13 cellular contexts compared by ENCODE assay signal in the genomic region with DNA sequence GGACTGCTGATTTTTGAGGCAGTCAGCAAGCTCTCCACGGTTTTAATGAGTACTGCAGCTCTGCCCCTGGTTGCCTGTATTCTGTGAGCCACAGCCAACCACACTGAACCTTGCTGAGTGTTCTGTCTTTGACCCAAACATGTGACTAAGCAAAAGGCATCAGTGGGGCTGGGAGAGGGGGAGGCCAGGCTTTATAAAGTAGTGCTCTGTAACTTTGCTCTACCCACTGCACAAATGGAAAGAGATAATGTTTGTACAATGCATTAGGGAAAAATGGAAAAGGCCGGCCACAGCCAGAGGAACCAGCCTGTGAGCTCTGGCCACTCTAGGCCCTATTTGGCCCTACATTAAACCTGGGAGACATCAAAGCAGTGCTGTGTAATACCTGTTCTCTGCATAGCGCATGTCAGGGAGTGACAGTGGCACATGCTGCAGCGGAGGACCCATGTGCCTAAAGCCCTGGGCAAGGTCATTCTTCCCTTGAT.
"Had no signal": no experiment of that assay in that cellular context is flagged by ENCODE, and none has a peak within 500 bp of the region (broad histone marks: within the 10 kb centered on the region; RNA-seq: fewer than 3 reads in every experiment).

No MANE protein-coding gene starts in this region.

- H3K4me3 ChIP-seq: ascending aorta, hepatocyte, left lung, tibial artery had no signal

- H3K27ac Mint-ChIP-seq: activated naive CD8-positive, alpha-beta T cell treated with anti-CD3 and anti-CD28 coated beads, Interleukin-2, amount 50 U/mL, for 24 hours; activated T-helper 17 cell treated with anti-CD3 and anti-CD28 coated beads, Interleukin-2, amount 50 U/mL, for 72 hours; natural killer cell; progenitor cell of endocrine pancreas had no signal

- H3K4me2 ChIP-seq: hepatocyte had no signal

- DNase-seq: activated CD4-positive, alpha-beta T cell treated with anti-CD3 and anti-CD28 coated beads, Interleukin-2, amount 50 U/mL, for 4 hours; activated naive CD4-positive, alpha-beta T cell treated with Interleukin-2 at 50 U/mL for 16 hours; activated naive CD8-positive, alpha-beta T cell treated with anti-CD3 and anti-CD28 coated beads, Interleukin-2, amount 50 U/mL, for 24 hours; islet precursor cell; left lung; mesendoderm; natural killer cell; stimulated activated naive B cell treated with anti-CD40 and anti-IgM and Interleukin-4, amounts not matched to agents 10 μg/mL and 1 μg/mL and 100 μg/mL, for 72 hours; tibial artery had no signal

- H3K27me3 ChIP-seq: ascending aorta, hepatocyte, tibial artery had no signal

- H3K36me3 Mint-ChIP-seq: natural killer cell; stimulated activated naive B cell treated with anti-CD40 and anti-IgM and Interleukin-4, amounts not matched to agents 10 μg/mL and 1 μg/mL and 100 μg/mL, for 72 hours had no signal

- H3K9me3 ChIP-seq: ascending aorta, left lung, tibial artery had no signal

- H3K27ac ChIP-seq: ascending aorta, hepatocyte, left lung, tibial artery had no signal

- H3K27me3 Mint-ChIP-seq: activated naive CD8-positive, alpha-beta T cell treated with anti-CD3 and anti-CD28 coated beads, Interleukin-2, amount 50 U/mL, for 24 hours; activated T-helper 17 cell treated with anti-CD3 and anti-CD28 coated beads, Interleukin-2, amount 50 U/mL, for 72 hours; progenitor cell of endocrine pancreas had no signal

- ATAC-seq: activated naive CD8-positive, alpha-beta T cell treated with anti-CD3 and anti-CD28 coated beads, Interleukin-2, amount 50 U/mL, for 24 hours; activated T-helper 17 cell treated with anti-CD3 and anti-CD28 coated beads, Interleukin-2, amount 50 U/mL, for 72 hours; left lung; natural killer cell; stimulated activated naive B cell treated with anti-CD40 and anti-IgM and Interleukin-4, amounts not matched to agents 10 μg/mL and 1 μg/mL and 100 μg/mL, for 72 hours had no signal

- H3K9me3 Mint-ChIP-seq: activated naive CD8-positive, alpha-beta T cell treated with anti-CD3 and anti-CD28 coated beads, Interleukin-2, amount 50 U/mL, for 24 hours; activated T-helper 17 cell treated with anti-CD3 and anti-CD28 coated beads, Interleukin-2, amount 50 U/mL, for 72 hours; natural killer cell; stimulated activated naive B cell treated with anti-CD40 and anti-IgM and Interleukin-4, amounts not matched to agents 10 μg/mL and 1 μg/mL and 100 μg/mL, for 72 hours had no signal

- H3K4me1 ChIP-seq: ascending aorta, tibial artery had no signal

- H2AFZ ChIP-seq: hepatocyte had no signal

- H3K4me3 Mint-ChIP-seq: activated naive CD8-positive, alpha-beta T cell treated with anti-CD3 and anti-CD28 coated beads, Interleukin-2, amount 50 U/mL, for 24 hours; activated T-helper 17 cell treated with anti-CD3 and anti-CD28 coated beads, Interleukin-2, amount 50 U/mL, for 72 hours; natural killer cell; stimulated activated naive B cell treated with anti-CD40 and anti-IgM and Interleukin-4, amounts not matched to agents 10 μg/mL and 1 μg/mL and 100 μg/mL, for 72 hours had no signal

- H3K36me3 ChIP-seq: ascending aorta, left lung, tibial artery had no signal

- H3K79me2 ChIP-seq: hepatocyte had no signal
